24 cellular contexts compared by ENCODE assay signal in the genomic region with DNA sequence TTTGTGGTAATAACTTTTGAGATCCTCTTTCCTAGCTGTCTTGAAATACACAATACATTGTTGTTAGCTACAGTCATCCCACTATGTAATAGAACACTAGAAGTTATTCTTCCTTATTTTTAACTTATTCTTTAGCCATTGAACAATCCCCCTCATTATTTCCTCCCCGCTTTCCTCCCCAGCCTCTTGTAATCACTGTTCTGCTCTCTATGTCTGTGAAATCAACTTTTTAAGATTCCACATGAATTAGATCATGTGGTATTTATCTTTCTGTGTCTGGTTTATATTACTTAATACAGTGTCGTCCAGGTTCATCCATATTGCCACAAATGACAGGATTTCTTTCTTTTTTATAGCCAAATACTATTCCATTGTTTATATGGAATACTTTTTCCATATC.
"Had no signal": no experiment of that assay in that cellular context is flagged by ENCODE, and none has a peak within 500 bp of the region (broad histone marks: within the 10 kb centered on the region; RNA-seq: fewer than 3 reads in every experiment).

No MANE protein-coding gene starts in this region.

- H3K36me3 ChIP-seq: heart right ventricle, lower lobe of right lung, right lobe of liver, thyroid gland, vagina had no signal

- FAIRE-seq: colon, small intestine had no signal

- H3K4me3 ChIP-seq: dorsolateral prefrontal cortex, heart right ventricle, lower lobe of right lung, right lobe of liver, thyroid gland, vagina had no signal

- DNase-seq: dorsolateral prefrontal cortex; effector CD4-positive, alpha-beta T cell; foreskin keratinocyte; glutamatergic neuron; heart right ventricle; hippocampal formation; islet precursor cell; kidney glomerular epithelial cell; left ventricle myocardium superior; lower lobe of right lung; natural killer cell; occipital lobe; right lobe of liver; small intestine; stimulated activated CD4-positive, alpha-beta T cell treated with anti-CD3 and anti-CD28 coated beads, Interleukin-15, amount 100 ng/mL, for 24 hours; stimulated activated CD4-positive, alpha-beta T cell treated with anti-CD3 and anti-CD28 coated beads, Interleukin-2, amount 100 ng/mL, for 48 hours; stimulated activated CD8-positive, alpha-beta memory T cell treated with anti-CD3 and anti-CD28 coated beads, Interleukin-4, amount 100 ng/mL, for 48 hours; stimulated activated naive CD4-positive, alpha-beta T cell; stimulated activated naive CD8-positive, alpha-beta T cell treated with anti-CD3 and anti-CD28 coated beads, Interleukin-15, amount 100 ng/mL, for 72 hours; thyroid gland; trophoblast cell had no signal

- H3K9me3 ChIP-seq: lower lobe of right lung, right lobe of liver, thyroid gland, vagina had no signal

- H3K27ac ChIP-seq: dorsolateral prefrontal cortex, foreskin keratinocyte, heart right ventricle, lower lobe of right lung, parathyroid adenoma, right lobe of liver, thyroid gland, vagina had no signal

- H3K4me1 ChIP-seq: foreskin keratinocyte, heart right ventricle, lower lobe of right lung, parathyroid adenoma, right lobe of liver, thyroid gland, vagina had no signal

- H3K79me2 ChIP-seq: parathyroid adenoma had no signal

- H3K27me3 ChIP-seq: dorsolateral prefrontal cortex, foreskin keratinocyte, heart right ventricle, right lobe of liver, thyroid gland, vagina had no signal

- H2AFZ ChIP-seq: parathyroid adenoma had no signal
